In genomic region chr12:26614217-26614616, GRCh38 we compare ENCODE assay signal across 8 cellular contexts.
DNase-seq lines count a peak whose midpoint lies in the region; ATAC-seq and TF ChIP-seq lines count a peak whose summit lies in the region.

No MANE protein-coding gene starts in this region.

- no peaks in the 10 kb centered on the region for H3K27me3 ChIP-seq in heart left ventricle

- H3K27ac Mint-ChIP-seq in HFFc6: no peak overlapping the region

- H3K27me3 Mint-ChIP-seq in HFFc6 (ENCODE audit: insufficient read depth): no peaks in the 10 kb centered on the region; the same call in 1 of the 2 replicates

- no peak for TF ChIP-seq POLR2A in heart left ventricle (IDR thresholded peaks at IDR 0.05)

- H3K4me1 Mint-ChIP-seq in HFFc6 (ENCODE audit: low read depth): no peaks in the 10 kb centered on the region

- no peaks in the 10 kb centered on the region for H3K36me3 Mint-ChIP-seq in HFFc6 (ENCODE audit: low read depth)

- no peaks in the 10 kb centered on the region for H3K9me3 ChIP-seq in heart left ventricle

- peak in 3 of 4 donors; percentile 44 to 59 (median 51) for ATAC-seq in heart left ventricle

- no peak overlapping the region for H3K4me3 ChIP-seq in heart left ventricle

- no peaks in the 10 kb centered on the region for H3K9me3 Mint-ChIP-seq in HFFc6

- peaks cover 0 to 18% (median 10%) of the 10 kb centered on the region in 9 donors for H3K36me3 ChIP-seq in heart left ventricle

- TF ChIP-seq CTCF in HFFc6 (IDR thresholded peaks at IDR 0.05): peak; percentile 77
- peak; percentile 4; the same call in 1 of the 2 replicates for TF ChIP-seq CTCF in VCaP (conservative IDR thresholded peaks at IDR 0.05)
- TF ChIP-seq CTCF in heart left ventricle (IDR thresholded peaks at IDR 0.05): peak; percentile 21 to 69 (median 50)

- intact Hi-C loops in heart left ventricle (cut with DNase I): loop anchor here in 6 of 10 donors (5.0 to 10.0 kb wide), 5 partner anchors 177 to 519 kb away; no protein-coding TSS in a partner anchor

- 36 to 46% (median 42%) methylated on average over 2 of the region's 2 CpGs for WGBS in heart left ventricle, 4 donors

- DNase-seq in COLO668 (lab: John Stamatoyannopoulos, UW; ENCODE audit: unreplicated experiment): peak; percentile 2
- no peak for DNase-seq in HFFc6
- DNase-seq in heart left ventricle: peak in 1 of 5 donors; percentile 25
- peak; percentile 10 for DNase-seq in stimulated activated CD4-positive, alpha-beta T cell treated with anti-CD3 and anti-CD28 coated beads, Interleukin-4, amount 100 ng/mL, for 24 hours
- no peak for DNase-seq in NCI-H510A treated with DMSO at 0.1 percent for 48 hours (lab: John Stamatoyannopoulos, UW)
- no peak for DNase-seq in middle frontal gyrus (ENCODE audit: extremely low spot score, low spot score)
- DNase-seq in hepatic stellate cell (ENCODE audit: low spot score): no peak

- H3K4me1 ChIP-seq in heart left ventricle: peaks cover 0 to 4% (median 0%) of the 10 kb centered on the region in 12 donors

- H3K27ac ChIP-seq in VCaP: no peak overlapping the region
- H3K27ac ChIP-seq in heart left ventricle: no peak overlapping the region

- H3K4me3 Mint-ChIP-seq in HFFc6: no peak overlapping the region

Comparison
In these comparisons a context has a peak if more than half of its experiments do, and no peak if none do; other contexts are left out.
1. DNase-seq: peak in COLO668 (single experiment) and stimulated activated CD4-positive, alpha-beta T cell treated with anti-CD3 and anti-CD28 coated beads, Interleukin-4, amount 100 ng/mL, for 24 hours (single experiment); none in HFFc6 (single experiment), NCI-H510A treated with DMSO at 0.1 percent for 48 hours (single experiment), middle frontal gyrus (single experiment) and hepatic stellate cell (single experiment).
2. CTCF ChIP-seq: peak in every context shown above with its lines; median percentile 77 in HFFc6; 50 in heart left ventricle; 4 in VCaP.